In the genomic region with DNA sequence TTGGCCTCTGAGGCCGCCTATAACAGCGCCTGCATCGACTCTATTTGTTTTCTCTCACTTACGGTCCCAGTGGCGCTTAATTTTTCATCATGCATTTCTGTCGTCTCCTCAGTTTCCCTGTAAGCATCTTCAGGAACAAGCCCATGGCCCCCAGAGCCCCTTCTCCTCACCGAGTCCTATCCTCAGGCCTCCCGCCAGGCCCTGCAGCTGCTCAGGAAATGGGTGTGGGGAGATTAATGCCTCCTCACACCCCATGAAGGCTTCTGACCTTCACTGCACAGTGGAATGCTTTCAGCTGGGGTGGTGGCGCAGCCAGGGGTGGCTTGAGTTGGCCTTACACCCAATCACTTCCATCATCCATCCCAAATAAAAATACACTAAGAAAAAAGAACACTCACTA, we compare ENCODE assay signal across 23 cellular contexts.
"Had no signal": no experiment of that assay in that cellular context is flagged by ENCODE, and none has a peak within 500 bp of the region (broad histone marks: within the 10 kb centered on the region; RNA-seq: fewer than 3 reads in every experiment).

No MANE protein-coding gene starts in this region.

- H3K27ac ChIP-seq: KMS-11, RWPE1 had no signal

- H3K4me2 ChIP-seq: KMS-11, SK-N-SH had no signal

- H3K4me1 Mint-ChIP-seq: T-cell had no signal

- H3K4me3 ChIP-seq: K562 had no signal

- H3K9me3 Mint-ChIP-seq: T-helper 1 cell treated with Interleukin-12 subunit alpha and Interleukin-12 subunit beta and Interleukin-4 antibody, amounts not matched to agents 30 μg/mL and 1 μg/mL, for 36 hours had no signal

- DNase-seq: Kasumi-1, MM.1S, NCI-H1092 treated with DMSO at 0.1 percent for 48 hours, NCI-H1436 treated with DMSO at 0.1 percent for 48 hours, NCI-H1694, NCI-H187 treated with DMSO at 0.1 percent for 48 hours, NCI-H2081, NCI-H2107, NCI-H226, NCI-H446, NCI-H510A, NCI-H524 treated with DMSO at 0.1 percent for 48 hours, NCI-H69, NCI-H774, SHP77, SK-N-SH, SW 1271, T-cell had no signal

- H3K27ac Mint-ChIP-seq: IgD-negative memory B cell; T-cell; T-helper 1 cell treated with Interleukin-12 subunit alpha and Interleukin-12 subunit beta and Interleukin-4 antibody, amounts not matched to agents 30 μg/mL and 1 μg/mL, for 36 hours had no signal

- ATAC-seq: K562, T-cell had no signal

- H3K36me3 Mint-ChIP-seq: T-cell had no signal

- H3K4me3 Mint-ChIP-seq: IgD-negative memory B cell; T-cell; T-helper 1 cell treated with Interleukin-12 subunit alpha and Interleukin-12 subunit beta and Interleukin-4 antibody, amounts not matched to agents 30 μg/mL and 1 μg/mL, for 36 hours had no signal

- H3K9me3 ChIP-seq: SK-N-SH had no signal

- H3K9ac ChIP-seq: KMS-11, SK-N-SH had no signal
